ENCODE assay signal across 26 cellular contexts in the genomic region with DNA sequence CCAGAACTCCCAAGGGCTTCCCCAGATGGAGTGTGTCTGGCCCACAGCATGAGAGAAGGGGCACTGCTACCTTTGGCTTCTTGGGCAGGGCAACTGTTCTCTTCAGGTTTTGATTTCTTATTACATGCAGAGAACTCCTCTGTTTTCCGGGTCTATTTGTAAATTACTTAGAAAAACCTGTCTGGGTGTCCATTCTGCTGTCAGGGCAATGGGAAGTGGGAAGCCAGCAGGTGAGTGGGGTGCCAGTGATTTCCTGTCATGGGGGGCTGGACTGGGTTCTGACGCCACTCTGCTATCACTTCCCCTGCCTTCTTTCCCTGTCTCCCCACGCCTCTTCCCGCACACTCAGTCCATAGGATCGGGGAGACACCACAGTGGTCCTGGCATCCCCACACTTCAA. TPM values are rescaled to one million over a fixed set of nuclear protein-coding genes. Genes with fewer than 3 reads are reported as not detected.
DNase-seq lines count a peak whose midpoint lies in the region; ATAC-seq and TF ChIP-seq lines count a peak whose summit lies in the region.
"Had no signal": no experiment of that assay in that cellular context is flagged by ENCODE, and none has a peak within 500 bp of the region (broad histone marks: within the 10 kb centered on the region; RNA-seq: fewer than 3 reads in every experiment).

No MANE protein-coding gene starts in this region.

- no peak for TF ChIP-seq POLR2A in vagina (IDR thresholded peaks at IDR 0.05)

- ATAC-seq in HG02623 (IDR thresholded peaks at IDR 0.05; ENCODE audit: unreplicated experiment), result no peak
- ATAC-seq: GM12878 had no signal

- no peak overlapping the region for H2BK12ac ChIP-seq in neuronal stem cell (ENCODE audit: low read length)

- H3K27me3 ChIP-seq in neuronal stem cell (ENCODE audit: control insufficient read depth in 3 of 3, insufficient read depth in 3 of 3, low read depth in 1 of 3, low read length in 3 of 3) (no peaks in the 10 kb centered on the region), vagina (no peaks in the 10 kb centered on the region)
- H3K27me3 ChIP-seq: BE2C, BLaER1 had no signal

- H3K4me1 ChIP-seq in neuronal stem cell (ENCODE audit: control insufficient read depth in 2 of 2, insufficient read depth in 1 of 2, low read depth in 1 of 2, low read length in 2 of 2) (peaks cover 5 to 13% of the 10 kb centered on the region in 2 donors), vagina (no peaks in the 10 kb centered on the region)
- H3K4me1 ChIP-seq: BE2C, BLaER1 had no signal

- no peak overlapping the region for H3K4ac ChIP-seq in neuronal stem cell (ENCODE audit: low read length)

- H2AK5ac ChIP-seq in neuronal stem cell (ENCODE audit: low read depth, low read length), result no peak overlapping the region

- no peak overlapping the region for H3K4me2 ChIP-seq in neuronal stem cell (ENCODE audit: insufficient read depth, low read length, poor library complexity, severe bottlenecking)
- H3K4me2 ChIP-seq: BLaER1 had no signal

- peak overlapping the region; percentile 89 for H3K27ac Mint-ChIP-seq in neural crest cell (ENCODE audit: unreplicated experiment)
- no peak overlapping the region for H3K27ac Mint-ChIP-seq in activated T-helper 1 cell treated with anti-CD3 and anti-CD28 coated beads, Interleukin-12 subunit alpha, Interleukin-12 subunit beta, Interleukin-2, Interleukin-4 antibody, amounts not matched to agents 30 ng/mL and 10 ng/mL and 1 ng/mL, durations not matched to agents 14 hours and 24 hours and 36 hours
- H3K27ac Mint-ChIP-seq: CD4-positive, alpha-beta memory T cell; CD8-positive, alpha-beta memory T cell had no signal

- H3K9me3 Mint-ChIP-seq in neural crest cell, result peaks cover 11% of the 10 kb centered on the region
- H3K9me3 Mint-ChIP-seq in activated T-helper 1 cell treated with anti-CD3 and anti-CD28 coated beads, Interleukin-12 subunit alpha, Interleukin-12 subunit beta, Interleukin-2, Interleukin-4 antibody, amounts not matched to agents 30 ng/mL and 10 ng/mL and 1 ng/mL, durations not matched to agents 14 hours and 24 hours and 36 hours, result peaks cover under 1% of the 10 kb centered on the region

- H3K27me3 Mint-ChIP-seq in neural crest cell (ENCODE audit: low read depth), result no peaks in the 10 kb centered on the region
- no peaks in the 10 kb centered on the region for H3K27me3 Mint-ChIP-seq in activated T-helper 1 cell treated with anti-CD3 and anti-CD28 coated beads, Interleukin-12 subunit alpha, Interleukin-12 subunit beta, Interleukin-2, Interleukin-4 antibody, amounts not matched to agents 30 ng/mL and 10 ng/mL and 1 ng/mL, durations not matched to agents 14 hours and 24 hours and 36 hours (ENCODE audit: insufficient read depth)

- peak overlapping the region; percentile 45 for H3K18ac ChIP-seq in neuronal stem cell (ENCODE audit: low read length)

- WGBS in neuronal stem cell (ENCODE audit: extremely low coverage in 2 of 2, insufficient read length in 2 of 2, insufficient replicate concordance in 1 of 2), 2 donors, result no CpG with 5 or more reads among the region's 5 CpGs

- TF ChIP-seq CTCF in neural crest cell (conservative IDR thresholded peaks at IDR 0.05) (no peak), vagina (IDR thresholded peaks at IDR 0.05) (no peak)

- peaks cover 8% of the 10 kb centered on the region for H3K36me3 Mint-ChIP-seq in neural crest cell (ENCODE audit: low read depth)
- H3K36me3 Mint-ChIP-seq in activated T-helper 1 cell treated with anti-CD3 and anti-CD28 coated beads, Interleukin-12 subunit alpha, Interleukin-12 subunit beta, Interleukin-2, Interleukin-4 antibody, amounts not matched to agents 30 ng/mL and 10 ng/mL and 1 ng/mL, durations not matched to agents 14 hours and 24 hours and 36 hours (ENCODE audit: low read depth), result no peaks in the 10 kb centered on the region
- H3K36me3 Mint-ChIP-seq: CD14-positive monocyte; CD4-positive, alpha-beta memory T cell; CD4-positive, CD25-positive, alpha-beta regulatory T cell had no signal

- peaks cover 23% of the 10 kb centered on the region for H3K4me1 Mint-ChIP-seq in neural crest cell
- no peaks in the 10 kb centered on the region for H3K4me1 Mint-ChIP-seq in activated T-helper 1 cell treated with anti-CD3 and anti-CD28 coated beads, Interleukin-12 subunit alpha, Interleukin-12 subunit beta, Interleukin-2, Interleukin-4 antibody, amounts not matched to agents 30 ng/mL and 10 ng/mL and 1 ng/mL, durations not matched to agents 14 hours and 24 hours and 36 hours (ENCODE audit: low read depth)
- H3K4me1 Mint-ChIP-seq: CD4-positive, alpha-beta memory T cell; CD4-positive, CD25-positive, alpha-beta regulatory T cell; CD8-positive, alpha-beta memory T cell had no signal

- H3K27ac ChIP-seq in neuronal stem cell (replicated peaks; ENCODE audit: low read length) (no peak overlapping the region), vagina (no peak overlapping the region)
- H3K27ac ChIP-seq: BLaER1 had no signal

- H4K8ac ChIP-seq in neuronal stem cell (ENCODE audit: low read depth, low read length), result no peak overlapping the region

- no peak overlapping the region for H3K14ac ChIP-seq in neuronal stem cell (ENCODE audit: low read length)

- no peaks in the 10 kb centered on the region for H3K79me1 ChIP-seq in neuronal stem cell (ENCODE audit: low read depth, low read length)

- H3K9ac ChIP-seq in neuronal stem cell (ENCODE audit: low read depth, low read length, poor library complexity), result no peak overlapping the region
- H3K9ac ChIP-seq: BLaER1 had no signal

- no peak overlapping the region for H3K23ac ChIP-seq in neuronal stem cell (ENCODE audit: low read depth, low read length, poor library complexity)

- no peak overlapping the region for H3K4me3 ChIP-seq in neuronal stem cell (ENCODE audit: low read length in 2 of 2)
- no peak overlapping the region for H3K4me3 ChIP-seq in vagina
- H3K4me3 ChIP-seq: BLaER1, GM12878 had no signal

- peaks cover 0 to 5% of the 10 kb centered on the region in 2 donors for H3K9me3 ChIP-seq in neuronal stem cell (replicated peaks in 1 of 2; ENCODE audit: control insufficient read depth in 2 of 2, insufficient read depth in 1 of 2, low read depth in 1 of 2, low read length in 2 of 2)
- H3K9me3 ChIP-seq in vagina, result no peaks in the 10 kb centered on the region
- H3K9me3 ChIP-seq: BE2C had no signal

- no peak overlapping the region for H2BK120ac ChIP-seq in neuronal stem cell (ENCODE audit: low read depth, low read length)

- intact Hi-C loops in vagina (cut with DNase I), result no loop called here
- intact Hi-C loops in activated T-helper 1 cell treated with anti-CD3 and anti-CD28 coated beads, Interleukin-12 subunit alpha, Interleukin-12 subunit beta, Interleukin-2, Interleukin-4 antibody, amounts not matched to agents 30 ng/mL and 10 ng/mL and 1 ng/mL, durations not matched to agents 14 hours and 24 hours and 36 hours (cut with micrococcal nuclease), result no loop called here

- DNase-seq in ecto neural progenitor cell (ENCODE audit: low spot score) (peak; percentile 16), neural crest cell (ENCODE audit: low read depth, low spot score) (no peak), neuronal stem cell (ENCODE audit: low spot score) (no peak), vagina (ENCODE audit: extremely low spot score in 2 of 2) (peak; percentile 58 to 72), ureter (ENCODE audit: low spot score) (no peak), NAMALWA (ENCODE audit: low spot score) (no peak)
- DNase-seq in activated T-helper 1 cell treated with anti-CD3 and anti-CD28 coated beads, Interleukin-12 subunit alpha, Interleukin-12 subunit beta, Interleukin-2, Interleukin-4 antibody, amounts not matched to agents 30 ng/mL and 10 ng/mL and 1 ng/mL, durations not matched to agents 14 hours and 24 hours and 36 hours (ENCODE audit: low spot score), result no peak
- DNase-seq: 8988T; ACHN; BE2C; C1 segment of cervical spinal cord; CD4-positive, alpha-beta memory T cell; CD4-positive, CD25-positive, alpha-beta regulatory T cell; CD8-positive, alpha-beta memory T cell; COR-L47; DMS 273 treated with DMSO at 0.1 percent for 48 hours; DMS153; DMS53; DMS79; DND-41; EL; GDM1 had no signal

- H2BK15ac ChIP-seq in neuronal stem cell (ENCODE audit: low read length), result no peak overlapping the region

- no peak overlapping the region for H4K91ac ChIP-seq in neuronal stem cell (ENCODE audit: low read depth, low read length, poor library complexity)

- H3K36me3 ChIP-seq in neuronal stem cell (replicated peaks in 1 of 2; ENCODE audit: control insufficient read depth in 2 of 2, insufficient read depth in 2 of 2, low read length in 2 of 2) (no peaks in the 10 kb centered on the region), vagina (no peaks in the 10 kb centered on the region)
- H3K36me3 ChIP-seq: BE2C, BLaER1 had no signal

- H2BK5ac ChIP-seq in neuronal stem cell (ENCODE audit: low read length), result no peak overlapping the region

- H3K4me3 Mint-ChIP-seq in neural crest cell, result no peak overlapping the region
- H3K4me3 Mint-ChIP-seq in activated T-helper 1 cell treated with anti-CD3 and anti-CD28 coated beads, Interleukin-12 subunit alpha, Interleukin-12 subunit beta, Interleukin-2, Interleukin-4 antibody, amounts not matched to agents 30 ng/mL and 10 ng/mL and 1 ng/mL, durations not matched to agents 14 hours and 24 hours and 36 hours, result no peak overlapping the region
- H3K4me3 Mint-ChIP-seq: CD14-positive monocyte; CD4-positive, alpha-beta memory T cell; CD4-positive, CD25-positive, alpha-beta regulatory T cell; CD8-positive, alpha-beta memory T cell had no signal

- no peak overlapping the region for H2AFZ ChIP-seq in neuronal stem cell (ENCODE audit: low read length)

RNA-seq across cellular contexts. Expression of a gene that starts 58.0 kb away (rescaled TPM):
- total RNA-seq in neural crest cell (29.1 and 31.1 TPM in 2 replicates), vagina (13.0 TPM), ureter (10.0 TPM)
- 23.9 TPM for polyA plus RNA-seq in neuronal stem cell (2013, experiment 1 of 2)
- 24.5 TPM for polyA plus RNA-seq in neuronal stem cell (2013, experiment 2 of 2)
- total RNA-seq in activated T-helper 1 cell treated with anti-CD3 and anti-CD28 coated beads, Interleukin-12 subunit alpha, Interleukin-12 subunit beta, Interleukin-2, Interleukin-4 antibody, amounts not matched to agents 30 ng/mL and 10 ng/mL and 1 ng/mL, durations not matched to agents 14 hours and 24 hours and 36 hours, result 2.5 and 3.1 TPM in 2 replicates

Comparison
In these comparisons a context has a peak if more than half of its experiments do, and no peak if none do; other contexts are left out.
1. DNase-seq: peak in ecto neural progenitor cell (single experiment) and vagina (2 of 2); none in neural crest cell (single experiment), neuronal stem cell (single experiment), ureter (single experiment), NAMALWA (single experiment) and activated T-helper 1 cell treated with anti-CD3 and anti-CD28 coated beads, Interleukin-12 subunit alpha, Interleukin-12 subunit beta, Interleukin-2, Interleukin-4 antibody, amounts not matched to agents 30 ng/mL and 10 ng/mL and 1 ng/mL, durations not matched to agents 14 hours and 24 hours and 36 hours (single experiment).